ENCODE assay signal across 8 cellular contexts in genomic region chr10:22605168-22605567, GRCh38.
DNase-seq lines count a peak whose midpoint lies in the region; FAIRE-seq and TF ChIP-seq lines count a peak whose summit lies in the region.

No MANE protein-coding gene starts in this region.

- no peak for FAIRE-seq in bronchial epithelial cell (lab: Jason Lieb, UNC)

- peak overlapping the region; percentile 28 for H3K27ac ChIP-seq in HUES48 (ENCODE audit: low read depth, low read length)
- H3K27ac ChIP-seq in neutrophil, result peak overlapping the region; percentile 77
- H3K27ac ChIP-seq in endodermal cell (ENCODE audit: low read depth, low read length), result no peak overlapping the region

- no peaks in the 10 kb centered on the region for H3K9me3 Mint-ChIP-seq in endodermal cell

- H3K27me3 ChIP-seq in HUES48 (ENCODE audit: control insufficient read depth, insufficient read depth, low read length) (no peaks in the 10 kb centered on the region), bronchial epithelial cell (ENCODE audit: control insufficient read depth, insufficient read depth, low read length) (no peaks in the 10 kb centered on the region), neutrophil (no peaks in the 10 kb centered on the region), MG63 (no peaks in the 10 kb centered on the region), endodermal cell (ENCODE audit: control insufficient read depth, insufficient read depth, low read length, poor library complexity, severe bottlenecking) (no peaks in the 10 kb centered on the region)

- DNase-seq in GM13976 (ENCODE audit: low spot score) (peak; percentile 46), bronchial epithelial cell (ENCODE audit: low read depth) (peak; percentile 83), iPS-NIHi11 (ENCODE audit: low spot score) (no peak), C1 segment of cervical spinal cord (lab: John Stamatoyannopoulos, UW) (no peak), MG63 (no peak), endodermal cell (no peak)

- peaks cover 15% of the 10 kb centered on the region for H3K36me3 Mint-ChIP-seq in endodermal cell (ENCODE audit: low read depth)

- H3K9ac ChIP-seq in HUES48 (ENCODE audit: low read depth, low read length), result no peak overlapping the region
- H3K9ac ChIP-seq in endodermal cell (ENCODE audit: extremely low read depth, low read length, poor library complexity, severe bottlenecking), result no peak overlapping the region

- H3K9me3 ChIP-seq in HUES48 (ENCODE audit: control insufficient read depth, insufficient read depth, low read length) (no peaks in the 10 kb centered on the region), neutrophil (no peaks in the 10 kb centered on the region), MG63 (no peaks in the 10 kb centered on the region), endodermal cell (ENCODE audit: control insufficient read depth, low read length) (no peaks in the 10 kb centered on the region)

- 64 to 71% methylated on average over 2 to 3 of the region's 4 CpGs for WGBS in endodermal cell (ENCODE audit: insufficient coverage in 1 of 2, insufficient read length in 1 of 2), 2 experiments

- no peak overlapping the region for H3K4me3 ChIP-seq in HUES48 (ENCODE audit: low read depth, low read length)
- no peak overlapping the region for H3K4me3 ChIP-seq in bronchial epithelial cell (ENCODE audit: low read depth, low read length)
- H3K4me3 ChIP-seq in neutrophil (ENCODE audit: low read depth in 1 of 2, low read length in 1 of 2), result peak overlapping the region in 1 of 2 experiments; percentile 1
- no peak overlapping the region for H3K4me3 ChIP-seq in MG63
- no peak overlapping the region for H3K4me3 ChIP-seq in endodermal cell (ENCODE audit: low read length)

- H3K36me3 ChIP-seq in HUES48 (ENCODE audit: control insufficient read depth, insufficient read depth, low read length), result peaks cover 34% of the 10 kb centered on the region
- H3K36me3 ChIP-seq in bronchial epithelial cell (ENCODE audit: control insufficient read depth, insufficient read depth, low read length), result peaks cover 2% of the 10 kb centered on the region
- peaks cover 4% of the 10 kb centered on the region for H3K36me3 ChIP-seq in neutrophil
- no peaks in the 10 kb centered on the region for H3K36me3 ChIP-seq in MG63
- H3K36me3 ChIP-seq in endodermal cell (ENCODE audit: control insufficient read depth, insufficient read depth, low read length), result no peaks in the 10 kb centered on the region

- no peak overlapping the region for H3K27ac Mint-ChIP-seq in endodermal cell

- H3K4me1 ChIP-seq in HUES48 (ENCODE audit: control insufficient read depth, insufficient read depth, low read length) (peaks cover 13% of the 10 kb centered on the region), neutrophil (ENCODE audit: control insufficient read depth in 1 of 2, insufficient read depth in 1 of 2, low read depth in 1 of 2, low read length in 1 of 2) (peaks cover 42 to 53% of the 10 kb centered on the region in 2 experiments), endodermal cell (ENCODE audit: control insufficient read depth, insufficient read depth, low read length) (no peaks in the 10 kb centered on the region)

- in situ Hi-C loops in GM13976 (cut with MboI; ENCODE audit: low sequenced_read_pairs, unreplicated experiment), result no loop called here

- H3K4me1 Mint-ChIP-seq in endodermal cell, result peaks cover 7% of the 10 kb centered on the region

- H3K4me3 Mint-ChIP-seq in endodermal cell, result no peak overlapping the region

- no peaks in the 10 kb centered on the region for H3K27me3 Mint-ChIP-seq in endodermal cell (ENCODE audit: insufficient read depth)

- TF ChIP-seq CTCF in GM13976 (IDR thresholded peaks at IDR 0.05; ENCODE audit: borderline replicate concordance, control extremely low read depth, extremely low read depth, insufficient read depth, missing control alignments), result no peak
- TF ChIP-seq CTCF in bronchial epithelial cell (IDR thresholded peaks at IDR 0.05; ENCODE audit: insufficient read depth, low read length, severe bottlenecking), result no peak
- no peak for TF ChIP-seq CTCF in neutrophil (IDR thresholded peaks at IDR 0.05)
- TF ChIP-seq CTCF in endodermal cell (conservative IDR thresholded peaks at IDR 0.05), result no peak

Comparison
In these comparisons a context has a peak if more than half of its experiments do, and no peak if none do; other contexts are left out.
1. DNase-seq: peak in GM13976 (single experiment) and bronchial epithelial cell (single experiment); none in iPS-NIHi11 (single experiment), C1 segment of cervical spinal cord (0 of 14), MG63 (single experiment) and endodermal cell (single experiment).